In genomic region chr10:52297727-52298126, GRCh38 we compare ENCODE assay signal across 20 cellular contexts. TPM values are rescaled to one million over a fixed set of nuclear protein-coding genes. Genes with fewer than 3 reads are reported as not detected.
DNase-seq lines count a peak whose midpoint lies in the region; ATAC-seq, FAIRE-seq and TF ChIP-seq lines count a peak whose summit lies in the region.
"Had no signal": no experiment of that assay in that cellular context is flagged by ENCODE, and none has a peak within 500 bp of the region (broad histone marks: within the 10 kb centered on the region; RNA-seq: fewer than 3 reads in every experiment).

No MANE protein-coding gene starts in this region.

- no peak overlapping the region for H2BK5ac ChIP-seq in H1 (ENCODE audit: low read depth, low read length)

- no peak overlapping the region for H4K5ac ChIP-seq in H1 (ENCODE audit: insufficient read length, low read depth, low read length)

- ATAC-seq in GM18867 (IDR thresholded peaks at IDR 0.05; ENCODE audit: unreplicated experiment) = peak; percentile 87
- ATAC-seq in HG03354 (IDR thresholded peaks at IDR 0.05; ENCODE audit: poor library complexity, severe bottlenecking, unreplicated experiment) = peak; percentile 55
- ATAC-seq in PC-3 = no peak
- no peak for ATAC-seq in GM21360 (IDR thresholded peaks at IDR 0.05; ENCODE audit: unreplicated experiment)

- no peak overlapping the region for H3K4me2 ChIP-seq in PC-3 (ENCODE audit: low read length)
- no peak overlapping the region for H3K4me2 ChIP-seq in H1 (ENCODE audit: insufficient read depth in 1 of 2, low read depth in 2 of 2, low read length in 2 of 2)
- H3K4me2 ChIP-seq: BLaER1, KMS-11 had no signal

- POLR2A ChIA-PET in PC-3 (lab: Charles Lee; ENCODE audit: unreplicated experiment) (no interaction called here), H1 (lab: Charles Lee; ENCODE audit: partially characterized antibody) (interaction anchor here (0.6 kb wide), 1 partner anchor 155 kb away, joined by 3 read pairs; no protein-coding TSS in a partner anchor)

- H3K4me1 ChIP-seq in PC-3 (ENCODE audit: insufficient read depth, low read length) (peaks cover 8% of the 10 kb centered on the region; the same call in 1 of the 2 replicates), H1 (replicated peaks in 1 of 4; ENCODE audit: control insufficient read depth in 3 of 4, insufficient read depth in 4 of 4, low read length in 3 of 4) (no peaks in the 10 kb centered on the region), SJCRH30 (no peaks in the 10 kb centered on the region)
- H3K4me1 ChIP-seq: BLaER1 had no signal

- H2BK120ac ChIP-seq in H1 (replicated peaks; ENCODE audit: low read depth, low read length) = no peak overlapping the region

- TF ChIP-seq POLR2A in H1 (IDR thresholded peaks at IDR 0.05; ENCODE audit: control extremely low read depth in 1 of 2, low read depth in 2 of 2, low read length in 2 of 2) = no peak

- H2AK5ac ChIP-seq in H1 (ENCODE audit: low read depth, low read length) = no peak overlapping the region

- H3K27me3 ChIP-seq in PC-3 (ENCODE audit: low read length) (no peaks in the 10 kb centered on the region), H1 (replicated peaks in 1 of 4; ENCODE audit: control insufficient read depth in 3 of 4, extremely low read depth in 1 of 4, insufficient read depth in 3 of 4, low read length in 3 of 4) (no peaks in the 10 kb centered on the region), H7 (ENCODE audit: control insufficient read depth, insufficient read depth, low read length) (no peaks in the 10 kb centered on the region), SJCRH30 (no peaks in the 10 kb centered on the region)
- H3K27me3 ChIP-seq: BLaER1 had no signal

- TF ChIP-seq RAD21 in H1 (IDR thresholded peaks at IDR 0.05 in 1 of 2, conservative IDR thresholded peaks at IDR 0.05 in 1 of 2; ENCODE audit: low read depth in 2 of 2, low read length in 2 of 2) = no peak

- H3K14ac ChIP-seq in H1 (ENCODE audit: insufficient read length) = no peak overlapping the region

- no peak overlapping the region for H3K23ac ChIP-seq in H1 (ENCODE audit: insufficient read length)

- no peak overlapping the region for H3K18ac ChIP-seq in H1 (ENCODE audit: extremely low read depth, low read length)

- H4K8ac ChIP-seq in H1 (ENCODE audit: extremely low read depth, insufficient read depth, low read length) = no peak overlapping the region

- no peaks in the 10 kb centered on the region for H3K23me2 ChIP-seq in H1 (ENCODE audit: low read depth, low read length)

- no peaks in the 10 kb centered on the region for H3K79me1 ChIP-seq in H1 (ENCODE audit: low read depth, low read length)

- H2BK15ac ChIP-seq in H1 (ENCODE audit: low read length) = no peak overlapping the region

- H3K9me2 ChIP-seq in PC-3 (replicated peaks; ENCODE audit: low read length) = no peaks in the 10 kb centered on the region

- H3K4ac ChIP-seq in H1 (replicated peaks; ENCODE audit: insufficient read length, low read depth, low read length) = no peak overlapping the region

- peak; percentile 24 for FAIRE-seq in H1 (lab: Jason Lieb, UNC)
- FAIRE-seq: GM12892, GM19239 had no signal

- no TSS peak for BruUV-seq in PC-3 (replicated peaks; lab: Mats Ljungman, UMichigan)

- no peaks in the 10 kb centered on the region for H3K36me3 ChIP-seq in PC-3 (ENCODE audit: low read depth, low read length)
- no peaks in the 10 kb centered on the region for H3K36me3 ChIP-seq in H1 (ENCODE audit: control insufficient read depth in 2 of 4, insufficient read depth in 4 of 4, low read length in 3 of 4)
- H3K36me3 ChIP-seq in H7 (replicated peaks; ENCODE audit: control insufficient read depth, insufficient read depth, low read length) = no peaks in the 10 kb centered on the region
- no peaks in the 10 kb centered on the region for H3K36me3 ChIP-seq in SJCRH30
- H3K36me3 ChIP-seq: BLaER1 had no signal

- no peaks in the 10 kb centered on the region for H3F3A ChIP-seq in PC-3 (ENCODE audit: low read length, unreplicated experiment)

- no peak overlapping the region for H3K9ac ChIP-seq in PC-3 (ENCODE audit: low read length)
- no peak overlapping the region for H3K9ac ChIP-seq in H1 (replicated peaks in 1 of 4; ENCODE audit: extremely low read depth in 1 of 4, low read depth in 3 of 4, low read length in 3 of 4)
- H3K9ac ChIP-seq: BLaER1, KMS-11 had no signal

- H3K27ac ChIP-seq in PC-3 (ENCODE audit: low read length) (no peak overlapping the region), H1 (ENCODE audit: low read depth, low read length) (no peak overlapping the region), SJCRH30 (no peak overlapping the region)
- H3K27ac ChIP-seq: BLaER1, KMS-11 had no signal

- peak; percentile 38 for DNase-seq in PC-3
- DNase-seq in H1 (ENCODE audit: low read depth in 1 of 2, low spot score in 2 of 2) = no peak
- DNase-seq in posterior vena cava (ENCODE audit: low spot score) = no peak
- no peak for DNase-seq in H7
- DNase-seq in SJCRH30 = no peak
- DNase-seq: 8988T; CD4-positive, alpha-beta memory T cell; DMS153; DMS79; GDM1; GOT3; HCEC 1CT had no signal

- H3K4me3 ChIP-seq in PC-3 (ENCODE audit: low read length) = no peak overlapping the region
- H3K4me3 ChIP-seq in H1 (ENCODE audit: extremely low read depth in 1 of 4, insufficient read depth in 2 of 4, low read depth in 3 of 4, low read length in 4 of 4) = no peak overlapping the region
- no peak overlapping the region for H3K4me3 ChIP-seq in H7 (ENCODE audit: insufficient read depth, low read depth, low read length)
- no peak overlapping the region for H3K4me3 ChIP-seq in SJCRH30
- H3K4me3 ChIP-seq: BLaER1 had no signal

- TF ChIP-seq EP300 in H1 (IDR thresholded peaks at IDR 0.05; ENCODE audit: borderline replicate concordance in 1 of 2, low read depth in 2 of 2, low read length in 2 of 2) = no peak

- no peak for TF ChIP-seq CTCF in PC-3 (conservative IDR thresholded peaks at IDR 0.05; ENCODE audit: low read depth, low read length)
- no peak for TF ChIP-seq CTCF in H1 (IDR thresholded peaks at IDR 0.05; ENCODE audit: control extremely low read depth in 1 of 3, insufficient read depth in 1 of 3, low read depth in 1 of 3, low read length in 3 of 3)

- intact Hi-C loops in PC-3 (cut with micrococcal nuclease) (no loop called here), posterior vena cava (cut with DNase I) (no loop called here)

- 69% methylated on average over 4 of the region's 4 CpGs; no CpG with 5 or more reads in 1 of the 2 experiments for WGBS in H1 (ENCODE audit: extremely low coverage in 1 of 2, insufficient coverage in 1 of 2, insufficient read length in 1 of 2, insufficient replicate concordance in 2 of 2, low coverage in 1 of 2, low lambda C conversion rate in 2 of 2, missing lambda C conversion rate in 1 of 2), 2 experiments

- H3K9me3 ChIP-seq in PC-3 (ENCODE audit: low read length) (no peaks in the 10 kb centered on the region), H1 (ENCODE audit: insufficient read depth in 2 of 2, low read depth in 1 of 2, low read length in 1 of 2) (no peaks in the 10 kb centered on the region), SJCRH30 (replicated peaks) (no peaks in the 10 kb centered on the region)
- H3K9me3 ChIP-seq: BLaER1 had no signal

- H2AFZ ChIP-seq in PC-3 (ENCODE audit: low read length) (no peak overlapping the region), H1 (ENCODE audit: low read length) (no peak overlapping the region)

- H3K56ac ChIP-seq in H1 (replicated peaks; ENCODE audit: insufficient read length, low read depth, low read length) = no peak overlapping the region

- H4K20me1 ChIP-seq in PC-3 (ENCODE audit: low read length) = no peaks in the 10 kb centered on the region
- no peaks in the 10 kb centered on the region for H4K20me1 ChIP-seq in H1 (replicated peaks in 1 of 2; ENCODE audit: control insufficient read depth in 1 of 2, insufficient read depth in 2 of 2, low read length in 2 of 2)
- H4K20me1 ChIP-seq: BLaER1 had no signal

- CTCF ChIA-PET in PC-3 (lab: Charles Lee) (no interaction called here), H1 (lab: Charles Lee; ENCODE audit: partially characterized antibody) (interaction anchor here (0.9 kb wide), 1 partner anchor 11 kb away, joined by 5 read pairs; no protein-coding TSS in a partner anchor)

- H2BK20ac ChIP-seq in H1 (ENCODE audit: low read length) = no peak overlapping the region

- no peak overlapping the region for H2BK12ac ChIP-seq in H1 (ENCODE audit: low read depth, low read length)

- no peaks in the 10 kb centered on the region for H3K79me2 ChIP-seq in PC-3 (ENCODE audit: low read length)
- no peaks in the 10 kb centered on the region for H3K79me2 ChIP-seq in H1 (ENCODE audit: control insufficient read depth in 1 of 2, insufficient read depth in 2 of 2, low read length in 2 of 2)

- H4K91ac ChIP-seq in H1 (replicated peaks; ENCODE audit: insufficient read length, low read length) = no peak overlapping the region

TF ChIP-seq in H1, 55 proteins besides CTCF, POLR2A, EP300 and RAD21 (continues in another document):
- no peak for TF ChIP-seq FOSL1 (IDR thresholded peaks at IDR 0.05; ENCODE audit: insufficient read depth, low read depth, low read length)
- TF ChIP-seq CHD1 (IDR thresholded peaks at IDR 0.05; ENCODE audit: low read depth, low read length) = no peak
- TF ChIP-seq CEBPB (IDR thresholded peaks at IDR 0.05; ENCODE audit: low read depth, low read length) = no peak
- no peak for TF ChIP-seq ASH2L (IDR thresholded peaks at IDR 0.05; ENCODE audit: low read length)
- no peak for TF ChIP-seq SIX5 (IDR thresholded peaks at IDR 0.05; ENCODE audit: low read depth, low read length)
- no peak for TF ChIP-seq NRF1 (IDR thresholded peaks at IDR 0.05; ENCODE audit: low read depth, low read length)
- no peak for TF ChIP-seq BCL11A (IDR thresholded peaks at IDR 0.05; ENCODE audit: low read depth in 2 of 2, low read length in 2 of 2)
- TF ChIP-seq GTF2F1 (IDR thresholded peaks at IDR 0.05; ENCODE audit: borderline replicate concordance, low read depth, low read length) = no peak
- TF ChIP-seq RXRA (IDR thresholded peaks at IDR 0.05; ENCODE audit: insufficient read depth, low read depth, low read length) = no peak
- no peak for TF ChIP-seq PHF8 (conservative IDR thresholded peaks at IDR 0.05; ENCODE audit: low read depth, low read length)
- TF ChIP-seq SIRT6 (IDR thresholded peaks at IDR 0.05; ENCODE audit: low read length) = no peak

RNA-seq across cellular contexts. Expression of gene DKK1, which starts 16.4 kb away (rescaled TPM):
- 1,187 and 1,592 TPM in 2 replicates for total RNA-seq in PC-3 (2014; rRNA removed)
- 0.21 and 0.61 TPM in 2 replicates for total RNA-seq in H1 (2021; fragmentation: NEBNext Ultra II Directional; extraction: Animal tissue kit (Norgen Biotek cat#: 25700))
- 0.25 and 0.36 TPM in 2 replicates for polyA plus RNA-seq in H1 (2011; rRNA removed)
- polyA plus RNA-seq in H1 (2011; cell fraction: cytosol; rRNA removed) = 0.41 TPM
- 0.57 TPM for polyA plus RNA-seq in H1 (2011; cell fraction: nucleus; rRNA removed)
- polyA plus RNA-seq in H1 (2012, experiment 1 of 2) = 0.41 to 1.2 TPM (median 0.73 TPM) in 4 replicates
- polyA plus RNA-seq in H1 (2012, experiment 2 of 2) = 1.2 TPM
- 0.22 TPM for polyA plus RNA-seq in H1 (2013, experiment 1 of 2)
- 0.46 TPM for polyA plus RNA-seq in H1 (2013, experiment 2 of 2)
- polyA minus RNA-seq in H1 (2011; rRNA and poly(A)+ RNA removed) = 0.44 and 0.46 TPM in 2 replicates
- not detected for polyA minus RNA-seq in H1 (2011; cell fraction: cytosol; rRNA and poly(A)+ RNA removed)
- polyA minus RNA-seq in H1 (2011; cell fraction: nucleus; rRNA and poly(A)+ RNA removed) = 3.9 TPM
- total RNA-seq in posterior vena cava = 1 to 10 TPM; 3.3 to 8.1 TPM
- total RNA-seq in H7 (2014; rRNA removed; shearing (Covaris generic)) = 1.0 and 1.3 TPM in 2 replicates
- total RNA-seq in SJCRH30 (2014; rRNA removed; shearing (Covaris generic)) = 0.38 and 0.56 TPM in 2 replicates
- total RNA-seq: CD4-positive, alpha-beta memory T cell had no signal
- polyA plus RNA-seq: CD14-positive monocyte; CD4-positive, alpha-beta memory T cell had no signal

Comparison
In these comparisons a context has a peak if more than half of its experiments do, and no peak if none do; other contexts are left out.
1. ATAC-seq: peak in GM18867 (single experiment) and HG03354 (single experiment); none in PC-3 (single experiment) and GM21360 (single experiment).
2. RNA of gene DKK1, which starts 16.4 kb away (total RNA-seq): 1,187 to 1,592 TPM in PC-3; 3.3 to 8.1 TPM in posterior vena cava, 1.0 to 1.3 TPM in H7, 0.21 to 0.61 TPM in H1 and 0.38 to 0.56 TPM in SJCRH30; every median in the first group is over 100 times any median in the second.